In genomic region chr22:42876041-42876440, GRCh38 we compare ENCODE assay signal across 29 cellular contexts.
"Had no signal": no experiment of that assay in that cellular context is flagged by ENCODE, and none has a peak within 500 bp of the region (broad histone marks: within the 10 kb centered on the region; RNA-seq: fewer than 3 reads in every experiment).

No MANE protein-coding gene starts in this region.

- H3K4me3 ChIP-seq: neural progenitor cell, ovary, psoas muscle, right lobe of liver, sigmoid colon, stomach, thoracic aorta, thyroid gland, tibial nerve, upper lobe of left lung, vagina had no signal

- H3K36me3 ChIP-seq: neural progenitor cell, ovary had no signal

- ATAC-seq: natural killer cell; psoas muscle; right cardiac atrium; right lobe of liver; stimulated activated effector memory CD8-positive, alpha-beta T cell treated with anti-CD3 and anti-CD28 coated beads, Interleukin-12 subunit alpha, Interleukin-12 subunit beta, amount 100 ng/mL, for 72 hours; stimulated activated naive B cell treated with anti-CD40 and anti-IgM and Interleukin-4, amounts not matched to agents 10 μg/mL and 1 μg/mL and 100 μg/mL, for 72 hours had no signal

- H3K4me2 ChIP-seq: neural progenitor cell had no signal

- H3K36me3 Mint-ChIP-seq: natural killer cell had no signal

- H3K9ac ChIP-seq: neural progenitor cell, parathyroid adenoma had no signal

- H3K4me1 Mint-ChIP-seq: stimulated activated effector memory CD8-positive, alpha-beta T cell treated with anti-CD3 and anti-CD28 coated beads, Interleukin-12 subunit alpha, Interleukin-12 subunit beta, amount 100 ng/mL, for 72 hours; stimulated activated naive B cell treated with anti-CD40 and anti-IgM and Interleukin-4, amounts not matched to agents 10 μg/mL and 1 μg/mL and 100 μg/mL, for 72 hours had no signal

- H3K9me3 Mint-ChIP-seq: natural killer cell; nephron; neural progenitor cell; stimulated activated effector memory CD8-positive, alpha-beta T cell treated with anti-CD3 and anti-CD28 coated beads, Interleukin-12 subunit alpha, Interleukin-12 subunit beta, amount 100 ng/mL, for 72 hours; stimulated activated naive B cell treated with anti-CD40 and anti-IgM and Interleukin-4, amounts not matched to agents 10 μg/mL and 1 μg/mL and 100 μg/mL, for 72 hours; stimulated activated naive CD8-positive, alpha-beta T cell treated with anti-CD3 and anti-CD28 coated beads, Interleukin-15, Interleukin-2, amounts not matched to agents 100 ng/mL and 50 ng/mL, for 24 hours had no signal

- FAIRE-seq: small intestine, urothelium cell line had no signal

- H3K9me3 ChIP-seq: neutrophil, ovary, psoas muscle, right lobe of liver, sigmoid colon, stomach, thoracic aorta, thyroid gland, tibial nerve, upper lobe of left lung, vagina had no signal

- H3K27me3 Mint-ChIP-seq: progenitor cell of endocrine pancreas; stimulated activated naive B cell treated with anti-CD40 and anti-IgM and Interleukin-4, amounts not matched to agents 10 μg/mL and 1 μg/mL and 100 μg/mL, for 72 hours; stimulated activated naive CD8-positive, alpha-beta T cell treated with anti-CD3 and anti-CD28 coated beads, Interleukin-15, Interleukin-2, amounts not matched to agents 100 ng/mL and 50 ng/mL, for 24 hours had no signal

- DNase-seq: natural killer cell; nucleus accumbens; ovary; psoas muscle; right cardiac atrium; sigmoid colon; small intestine; stimulated activated CD4-positive, alpha-beta T cell treated with anti-CD3 and anti-CD28 coated beads, Interleukin-15, amount 100 ng/mL, for 24 hours; stimulated activated CD4-positive, alpha-beta T cell treated with anti-CD3 and anti-CD28 coated beads, Interleukin-2, amount 100 ng/mL, for 24 hours; stimulated activated CD4-positive, alpha-beta T cell treated with anti-CD3 and anti-CD28 coated beads, Interleukin-2, amount 100 ng/mL, for 48 hours; stimulated activated CD4-positive, alpha-beta T cell treated with anti-CD3 and anti-CD28 coated beads, Interleukin-4, amount 100 ng/mL, for 24 hours; stimulated activated naive B cell treated with anti-CD40 and anti-IgM and Interleukin-4, amounts not matched to agents 10 μg/mL and 1 μg/mL and 100 μg/mL, for 72 hours; stimulated activated naive CD4-positive, alpha-beta T cell treated with Interleukin-2 at 50 U/mL for 16 hours; stomach; thyroid gland; trophoblast cell; upper lobe of left lung had no signal

- H3K27me3 ChIP-seq: neural progenitor cell, neutrophil, ovary, right lobe of liver, sigmoid colon, stomach, thyroid gland, tibial nerve, upper lobe of left lung, vagina had no signal

- H3K79me2 ChIP-seq: parathyroid adenoma had no signal

- H3K27ac Mint-ChIP-seq: natural killer cell; nephron; progenitor cell of endocrine pancreas; stimulated activated effector memory CD8-positive, alpha-beta T cell treated with anti-CD3 and anti-CD28 coated beads, Interleukin-12 subunit alpha, Interleukin-12 subunit beta, amount 100 ng/mL, for 72 hours; stimulated activated naive CD8-positive, alpha-beta T cell treated with anti-CD3 and anti-CD28 coated beads, Interleukin-15, Interleukin-2, amounts not matched to agents 100 ng/mL and 50 ng/mL, for 24 hours had no signal

- H3K27ac ChIP-seq: neural progenitor cell, neutrophil, ovary, parathyroid adenoma, psoas muscle, right lobe of liver, sigmoid colon, stomach, thoracic aorta, thyroid gland, tibial nerve, upper lobe of left lung, vagina had no signal

- H3K4me1 ChIP-seq: neural progenitor cell, parathyroid adenoma, sigmoid colon, tibial nerve, vagina had no signal

- H2AFZ ChIP-seq: neural progenitor cell, parathyroid adenoma had no signal

- H3K4me3 Mint-ChIP-seq: natural killer cell; nephron; neural progenitor cell; stimulated activated effector memory CD8-positive, alpha-beta T cell treated with anti-CD3 and anti-CD28 coated beads, Interleukin-12 subunit alpha, Interleukin-12 subunit beta, amount 100 ng/mL, for 72 hours; stimulated activated naive B cell treated with anti-CD40 and anti-IgM and Interleukin-4, amounts not matched to agents 10 μg/mL and 1 μg/mL and 100 μg/mL, for 72 hours; stimulated activated naive CD8-positive, alpha-beta T cell treated with anti-CD3 and anti-CD28 coated beads, Interleukin-15, Interleukin-2, amounts not matched to agents 100 ng/mL and 50 ng/mL, for 24 hours had no signal
